ENCODE assay signal across 39 cellular contexts in the genomic region with DNA sequence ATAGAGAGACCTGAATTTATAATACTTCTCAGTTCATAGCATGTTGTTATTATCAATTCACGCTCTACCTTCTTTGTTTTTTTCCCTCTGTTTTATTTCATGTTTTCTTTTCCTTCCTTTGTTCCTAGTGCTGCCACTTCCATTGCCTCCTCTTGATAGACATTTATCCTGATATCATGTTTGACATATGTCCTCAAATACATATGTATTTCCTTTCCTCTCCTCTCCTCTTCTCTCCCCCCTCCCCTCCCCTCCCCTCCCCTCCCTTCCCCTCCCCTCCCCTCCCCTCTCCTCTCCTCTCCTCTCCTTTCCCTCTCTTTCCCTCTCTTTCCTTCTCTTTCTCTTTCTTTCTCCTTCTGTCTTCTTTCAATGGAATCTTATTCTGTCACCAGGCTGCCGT.
"Had no signal": no experiment of that assay in that cellular context is flagged by ENCODE, and none has a peak within 500 bp of the region (broad histone marks: within the 10 kb centered on the region; RNA-seq: fewer than 3 reads in every experiment).

No MANE protein-coding gene starts in this region.

- ATAC-seq: activated naive CD4-positive, alpha-beta T cell treated with anti-CD3 and anti-CD28 coated beads, Interleukin-2, amount 50 U/mL, for 72 hours; activated naive CD8-positive, alpha-beta T cell treated with anti-CD3 and anti-CD28 coated beads, Interleukin-2, amount 50 U/mL, for 24 hours; activated T-cell treated with anti-CD3 and anti-CD28 coated beads, Interleukin-2, amount 50 U/mL, for 4 hours; activated T-cell treated with anti-CD3 and anti-CD28 coated beads, Interleukin-2, amount 50 U/mL, for 72 hours; activated T-helper 17 cell treated with anti-CD3 and anti-CD28 coated beads, Interleukin-2, amount 50 U/mL, for 72 hours; body of pancreas had no signal

- H3K4me1 Mint-ChIP-seq: activated naive CD4-positive, alpha-beta T cell treated with anti-CD3 and anti-CD28 coated beads, Interleukin-2, amount 10 ng/mL, durations not matched to agents 7 days and 5 days; activated naive CD4-positive, alpha-beta T cell treated with anti-CD3 and anti-CD28 coated beads, Interleukin-2, amount 50 U/mL, for 24 hours; activated naive CD8-positive, alpha-beta T cell treated with anti-CD3 and anti-CD28 coated beads for 36 hours; activated naive CD8-positive, alpha-beta T cell treated with anti-CD3 and anti-CD28 coated beads, Interleukin-2, amount 10 ng/mL, durations not matched to agents 7 days and 5 days; activated naive CD8-positive, alpha-beta T cell treated with anti-CD3 and anti-CD28 coated beads, Interleukin-2, amount 50 U/mL, for 24 hours; activated T-helper 17 cell treated with anti-CD3 and anti-CD28 coated beads, Interleukin-2, amount 50 U/mL, for 72 hours; central memory CD8-positive, alpha-beta T cell had no signal

- H3K4me1 ChIP-seq: adrenal gland, ascending aorta, body of pancreas, breast epithelium had no signal

- H3K27ac Mint-ChIP-seq: activated naive CD4-positive, alpha-beta T cell treated with anti-CD3 and anti-CD28 coated beads for 36 hours; activated naive CD4-positive, alpha-beta T cell treated with anti-CD3 and anti-CD28 coated beads, Interleukin-2, amount 10 ng/mL, durations not matched to agents 7 days and 5 days; activated naive CD4-positive, alpha-beta T cell treated with anti-CD3 and anti-CD28 coated beads, Interleukin-2, amount 50 U/mL, for 24 hours; activated naive CD8-positive, alpha-beta T cell; activated naive CD8-positive, alpha-beta T cell treated with anti-CD3 and anti-CD28 coated beads for 36 hours; activated naive CD8-positive, alpha-beta T cell treated with anti-CD3 and anti-CD28 coated beads, Interleukin-2, amount 10 ng/mL, durations not matched to agents 7 days and 5 days; activated naive CD8-positive, alpha-beta T cell treated with anti-CD3 and anti-CD28 coated beads, Interleukin-2, amount 50 U/mL, for 24 hours; activated T-cell treated with anti-CD3 and anti-CD28 coated beads, Interleukin-2, amount 50 U/mL, for 24 hours; activated T-cell treated with anti-CD3 and anti-CD28 coated beads, Interleukin-2, amount 50 U/mL, for 72 hours; activated T-helper 1 cell treated with anti-CD3 and anti-CD28 coated beads, Interleukin-12 subunit alpha, Interleukin-12 subunit beta, Interleukin-2, Interleukin-4 antibody, amounts not matched to agents 30 ng/mL and 10 ng/mL and 1 ng/mL, durations not matched to agents 14 hours and 24 hours and 36 hours; activated T-helper 17 cell treated with anti-CD3 and anti-CD28 coated beads, Interleukin-2, amount 50 U/mL, for 72 hours; activated T-helper 2 cell treated with anti-CD3 and anti-CD28 coated beads, Interferon-gamma antibody, Interleukin-2, Interleukin-4, amounts not matched to agents 10 μg/mL and 5 μg/mL and 100 μg/mL, durations not matched to agents 14 hours and 24 hours and 36 hours; brain had no signal

- H3K9me3 Mint-ChIP-seq: activated naive CD4-positive, alpha-beta T cell treated with anti-CD3 and anti-CD28 coated beads, Interleukin-2, amount 50 U/mL, for 24 hours; activated naive CD8-positive, alpha-beta T cell treated with anti-CD3 and anti-CD28 coated beads for 36 hours; activated T-cell treated with anti-CD3 and anti-CD28 coated beads, Interleukin-2, amount 50 U/mL, for 24 hours; activated T-cell treated with anti-CD3 and anti-CD28 coated beads, Interleukin-2, amount 50 U/mL, for 4 hours; activated T-helper 1 cell treated with anti-CD3 and anti-CD28 coated beads, Interleukin-12 subunit alpha, Interleukin-12 subunit beta, Interleukin-2, Interleukin-4 antibody, amounts not matched to agents 30 ng/mL and 10 ng/mL and 1 ng/mL, durations not matched to agents 14 hours and 24 hours and 36 hours; activated T-helper 17 cell treated with anti-CD3 and anti-CD28 coated beads, Interleukin-2, amount 50 U/mL, for 72 hours had no signal

- H3K4me3 ChIP-seq: adrenal gland, ascending aorta, body of pancreas, breast epithelium, cardiac muscle cell had no signal

- H3K27ac ChIP-seq: adrenal gland, ascending aorta, body of pancreas, brain microvascular endothelial cell, breast epithelium, cardiac muscle cell had no signal

- H3K4me3 Mint-ChIP-seq: activated naive CD4-positive, alpha-beta T cell treated with anti-CD3 and anti-CD28 coated beads for 36 hours; activated naive CD4-positive, alpha-beta T cell treated with anti-CD3 and anti-CD28 coated beads, Interleukin-2, amount 10 ng/mL, durations not matched to agents 7 days and 5 days; activated naive CD4-positive, alpha-beta T cell treated with anti-CD3 and anti-CD28 coated beads, Interleukin-2, amount 50 U/mL, for 24 hours; activated naive CD8-positive, alpha-beta T cell; activated naive CD8-positive, alpha-beta T cell treated with anti-CD3 and anti-CD28 coated beads for 36 hours; activated naive CD8-positive, alpha-beta T cell treated with anti-CD3 and anti-CD28 coated beads, Interleukin-2, amount 10 ng/mL, durations not matched to agents 7 days and 5 days; activated naive CD8-positive, alpha-beta T cell treated with anti-CD3 and anti-CD28 coated beads, Interleukin-2, amount 50 U/mL, for 24 hours; activated T-cell treated with anti-CD3 and anti-CD28 coated beads, Interleukin-2, amount 50 U/mL, for 24 hours; activated T-cell treated with anti-CD3 and anti-CD28 coated beads, Interleukin-2, amount 50 U/mL, for 4 hours; activated T-cell treated with anti-CD3 and anti-CD28 coated beads, Interleukin-2, amount 50 U/mL, for 72 hours; activated T-helper 1 cell treated with anti-CD3 and anti-CD28 coated beads, Interleukin-12 subunit alpha, Interleukin-12 subunit beta, Interleukin-2, Interleukin-4 antibody, amounts not matched to agents 30 ng/mL and 10 ng/mL and 1 ng/mL, durations not matched to agents 14 hours and 24 hours and 36 hours; activated T-helper 17 cell treated with anti-CD3 and anti-CD28 coated beads, Interleukin-2, amount 50 U/mL, for 72 hours; brain; central memory CD8-positive, alpha-beta T cell had no signal

- H3K36me3 Mint-ChIP-seq: activated naive CD4-positive, alpha-beta T cell treated with anti-CD3 and anti-CD28 coated beads, Interleukin-2, amount 10 ng/mL, durations not matched to agents 7 days and 5 days; activated naive CD4-positive, alpha-beta T cell treated with anti-CD3 and anti-CD28 coated beads, Interleukin-2, amount 50 U/mL, for 24 hours; activated naive CD4-positive, alpha-beta T cell treated with anti-CD3 and anti-CD28 coated beads, Interleukin-2, amount 50 U/mL, for 72 hours; activated naive CD8-positive, alpha-beta T cell; activated naive CD8-positive, alpha-beta T cell treated with anti-CD3 and anti-CD28 coated beads for 36 hours; activated naive CD8-positive, alpha-beta T cell treated with anti-CD3 and anti-CD28 coated beads, Interleukin-2, amount 10 ng/mL, durations not matched to agents 7 days and 5 days; brain had no signal

- H3K27me3 ChIP-seq: adrenal gland, ascending aorta, body of pancreas, brain microvascular endothelial cell, breast epithelium, cardiac muscle cell had no signal

- FAIRE-seq: astrocyte, bronchial epithelial cell had no signal

- H3K27me3 Mint-ChIP-seq: activated naive CD4-positive, alpha-beta T cell treated with anti-CD3 and anti-CD28 coated beads, Interleukin-2, amount 10 ng/mL, durations not matched to agents 7 days and 5 days; activated naive CD4-positive, alpha-beta T cell treated with anti-CD3 and anti-CD28 coated beads, Interleukin-2, amount 50 U/mL, for 24 hours; activated naive CD8-positive, alpha-beta T cell; activated naive CD8-positive, alpha-beta T cell treated with anti-CD3 and anti-CD28 coated beads for 36 hours; activated naive CD8-positive, alpha-beta T cell treated with anti-CD3 and anti-CD28 coated beads, Interleukin-2, amount 10 ng/mL, durations not matched to agents 7 days and 5 days; activated naive CD8-positive, alpha-beta T cell treated with anti-CD3 and anti-CD28 coated beads, Interleukin-2, amount 50 U/mL, for 24 hours; activated T-cell treated with anti-CD3 and anti-CD28 coated beads, Interleukin-2, amount 50 U/mL, for 24 hours; activated T-helper 17 cell treated with anti-CD3 and anti-CD28 coated beads, Interleukin-2, amount 50 U/mL, for 72 hours; central memory CD8-positive, alpha-beta T cell had no signal

- H3K36me3 ChIP-seq: adrenal gland, ascending aorta, brain microvascular endothelial cell, breast epithelium, cardiac muscle cell had no signal

- H3K9me3 ChIP-seq: adrenal gland, ascending aorta, body of pancreas, breast epithelium had no signal

- DNase-seq: activated effector memory CD4-positive, alpha-beta T cell treated with anti-CD3 and anti-CD28 coated beads, Interleukin-2, amount 50 U/mL, for 16 hours; activated effector memory CD4-positive, alpha-beta T cell treated with Interleukin-2 at 50 U/mL for 16 hours; activated gamma-delta T cell; activated gamma-delta T cell treated with Interleukin-2 at 50 U/mL for 16 hours; activated naive CD4-positive, alpha-beta T cell; activated naive CD4-positive, alpha-beta T cell treated with anti-CD3 and anti-CD28 coated beads for 36 hours; activated naive CD4-positive, alpha-beta T cell treated with anti-CD3 and anti-CD28 coated beads, Interleukin-2, amount 10 ng/mL, durations not matched to agents 7 days and 5 days; activated naive CD4-positive, alpha-beta T cell treated with anti-CD3 and anti-CD28 coated beads, Interleukin-2, amount 50 U/mL, for 16 hours; activated naive CD4-positive, alpha-beta T cell treated with Interleukin-2 at 50 U/mL for 16 hours; activated naive CD8-positive, alpha-beta T cell treated with anti-CD3 and anti-CD28 coated beads for 36 hours; activated naive CD8-positive, alpha-beta T cell treated with anti-CD3 and anti-CD28 coated beads, Interleukin-2, amount 10 ng/mL, durations not matched to agents 7 days and 5 days; activated naive CD8-positive, alpha-beta T cell treated with anti-CD3 and anti-CD28 coated beads, Interleukin-2, amount 50 U/mL, for 24 hours; activated T-cell treated with anti-CD3 and anti-CD28 coated beads, Interleukin-2, amount 50 U/mL, for 1 hour; activated T-cell treated with anti-CD3 and anti-CD28 coated beads, Interleukin-2, amount 50 U/mL, for 24 hours; activated T-cell treated with anti-CD3 and anti-CD28 coated beads, Interleukin-2, amount 50 U/mL, for 4 hours; activated T-cell treated with anti-CD3 and anti-CD28 coated beads, Interleukin-2, amount 50 U/mL, for 72 hours; adrenal gland; amniotic stem cell; amygdala; anterior cingulate cortex; aorta; body of pancreas; brain microvascular endothelial cell; caudate nucleus; central memory CD4-positive, alpha-beta T cell; cerebellar nuclear complex had no signal
